9 cellular contexts compared by ENCODE assay signal in the genomic region with DNA sequence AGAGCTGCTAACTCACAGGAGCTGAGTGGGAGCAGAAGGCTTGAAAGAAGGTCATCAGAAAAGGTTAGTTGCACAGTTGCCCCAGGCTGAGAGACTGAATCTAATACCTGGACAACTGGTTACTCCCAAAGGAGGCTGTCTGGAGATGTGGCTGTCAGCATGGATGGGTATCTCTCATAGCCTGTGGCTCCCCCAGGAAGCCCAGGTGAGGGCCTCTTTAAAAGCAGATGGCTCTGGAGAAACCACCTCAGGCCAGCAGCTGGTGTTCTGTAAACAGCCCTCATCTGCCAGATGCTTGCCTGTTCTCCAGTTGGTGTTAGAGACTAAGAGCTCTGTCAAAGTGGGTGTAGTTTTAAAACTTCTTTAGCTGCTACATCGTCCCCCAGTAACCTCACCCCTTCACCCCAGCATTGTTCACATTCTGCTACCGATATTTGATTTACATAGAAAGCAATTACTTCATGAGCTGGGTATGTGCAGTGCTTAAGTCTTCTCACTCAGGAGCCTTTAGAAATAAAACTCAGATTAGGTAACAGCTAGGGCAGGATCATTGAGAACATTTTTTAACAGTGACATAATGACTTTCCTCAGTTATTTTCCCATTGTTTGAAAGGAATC. TPM values are rescaled to one million over a fixed set of nuclear protein-coding genes. Genes with fewer than 3 reads are reported as not detected.
DNase-seq lines count a peak whose midpoint lies in the region; ATAC-seq and TF ChIP-seq lines count a peak whose summit lies in the region.
"Had no signal": no experiment of that assay in that cellular context is flagged by ENCODE, and none has a peak within 500 bp of the region (broad histone marks: within the 10 kb centered on the region; RNA-seq: fewer than 3 reads in every experiment).

No MANE protein-coding gene starts in this region.

- CTCF ChIA-PET in PC-3 (lab: Charles Lee), result no interaction called here

- H3K4me2 ChIP-seq in PC-3 (ENCODE audit: low read length), result no peak overlapping the region

- H3K9me3 ChIP-seq in PC-3 (ENCODE audit: low read length), result no peaks in the 10 kb centered on the region

- no peaks in the 10 kb centered on the region for H3K79me2 ChIP-seq in PC-3 (ENCODE audit: low read length)

- peak; percentile 20 for DNase-seq in HPDE6-E6E7 (ENCODE audit: extremely low spot score)
- DNase-seq in NCI-H345 treated with DMSO at 0.1 percent for 48 hours (lab: John Stamatoyannopoulos, UW; ENCODE audit: unreplicated experiment), result peak; percentile 91
- peak; percentile 47 for DNase-seq in fibroblast of mammary gland (ENCODE audit: low read depth)
- DNase-seq in skeletal muscle cell (ENCODE audit: low read depth), result peak; percentile 82
- DNase-seq in PC-3, result no peak
- no peak for DNase-seq in KG1 (lab: John Stamatoyannopoulos, UW)
- DNase-seq in cortex of kidney (lab: John Stamatoyannopoulos, UW), result no peak
- DNase-seq in activated naive CD4-positive, alpha-beta T cell (lab: John Stamatoyannopoulos, UW), result no peak
- DNase-seq: amniotic stem cell had no signal

- H3K36me3 ChIP-seq in PC-3 (ENCODE audit: low read depth, low read length), result no peaks in the 10 kb centered on the region

- H3K9me2 ChIP-seq in PC-3 (replicated peaks; ENCODE audit: low read length), result no peaks in the 10 kb centered on the region

- BruUV-seq in PC-3 (replicated peaks; lab: Mats Ljungman, UMichigan), result no TSS peak

- no peak overlapping the region for H2AFZ ChIP-seq in PC-3 (ENCODE audit: low read length)

- H4K20me1 ChIP-seq in PC-3 (ENCODE audit: low read length), result no peaks in the 10 kb centered on the region

- H3K4me3 ChIP-seq in fibroblast of mammary gland (ENCODE audit: control insufficient read depth, low read depth, low read length) (no peak overlapping the region), skeletal muscle cell (ENCODE audit: low read depth, low read length) (no peak overlapping the region), PC-3 (ENCODE audit: low read length) (no peak overlapping the region)

- no peak overlapping the region for H3K27ac ChIP-seq in PC-3 (ENCODE audit: low read length)

- no peak for TF ChIP-seq CTCF in fibroblast of mammary gland (conservative IDR thresholded peaks at IDR 0.05; ENCODE audit: control insufficient read depth, insufficient read depth, low read depth, low read length)
- TF ChIP-seq CTCF in PC-3 (conservative IDR thresholded peaks at IDR 0.05; ENCODE audit: low read depth, low read length), result no peak

- H3K27me3 ChIP-seq in PC-3 (ENCODE audit: low read length), result peaks cover 74% of the 10 kb centered on the region

- no peak overlapping the region for H3K9ac ChIP-seq in PC-3 (ENCODE audit: low read length)

- POLR2A ChIA-PET in PC-3 (lab: Charles Lee; ENCODE audit: unreplicated experiment), result no interaction called here

- no peak for ATAC-seq in PC-3

- H3F3A ChIP-seq in PC-3 (ENCODE audit: low read length, unreplicated experiment), result no peaks in the 10 kb centered on the region

- intact Hi-C loops in PC-3 (cut with micrococcal nuclease), result no loop called here

- H3K4me1 ChIP-seq in PC-3 (ENCODE audit: insufficient read depth, low read length), result no peaks in the 10 kb centered on the region

RNA-seq across cellular contexts. Expression of a gene that starts 25.8 kb away (rescaled TPM):
- total RNA-seq in PC-3 (2014; rRNA removed), result 0.40 and 1.8 TPM in 2 replicates

Comparison
In these comparisons a context has a peak if more than half of its experiments do, and no peak if none do; other contexts are left out.
1. DNase-seq: peak in HPDE6-E6E7 (single experiment), NCI-H345 treated with DMSO at 0.1 percent for 48 hours (single experiment), fibroblast of mammary gland (single experiment) and skeletal muscle cell (single experiment); none in PC-3 (single experiment), KG1 (single experiment), cortex of kidney (single experiment) and activated naive CD4-positive, alpha-beta T cell (0 of 4).